ENCODE assay signal across 31 cellular contexts in the genomic region with DNA sequence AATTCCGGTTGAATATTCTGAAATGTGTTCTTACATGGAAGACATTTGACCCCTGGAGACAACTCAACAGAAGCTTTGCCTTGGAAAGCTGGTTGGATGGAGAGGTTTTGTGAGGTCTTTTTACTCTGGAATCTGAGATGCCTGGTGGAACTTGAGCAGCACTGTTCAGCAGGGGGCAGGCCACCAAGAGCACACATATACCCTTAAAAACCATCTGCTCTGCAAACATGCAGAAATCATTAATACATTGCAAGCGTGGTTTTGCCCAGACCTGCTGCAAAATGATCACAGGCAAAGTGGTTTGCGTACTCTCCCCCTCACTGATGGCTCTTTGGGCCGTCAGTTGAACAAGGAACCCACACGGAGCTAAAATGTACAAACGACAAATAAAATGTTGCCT. TPM values are rescaled to one million over a fixed set of nuclear protein-coding genes. Genes with fewer than 3 reads are reported as not detected.
DNase-seq lines count a peak whose midpoint lies in the region; ATAC-seq and TF ChIP-seq lines count a peak whose summit lies in the region.
"Had no signal": no experiment of that assay in that cellular context is flagged by ENCODE, and none has a peak within 500 bp of the region (broad histone marks: within the 10 kb centered on the region; RNA-seq: fewer than 3 reads in every experiment).

No MANE protein-coding gene starts in this region.

- peak; percentile 32; the same call in 1 of the 2 replicates for TF ChIP-seq CTCF in AG04450 (IDR thresholded peaks at IDR 0.05; ENCODE audit: low read depth, low read length)
- no peak; a peak in 1 of 4 replicates for TF ChIP-seq CTCF in GM23338 (conservative IDR thresholded peaks at IDR 0.05; ENCODE audit: low read depth in 2 of 2)
- TF ChIP-seq CTCF in chondrocyte (IDR thresholded peaks at IDR 0.05), result peak; percentile 40
- no peak for TF ChIP-seq CTCF in mammary epithelial cell (conservative IDR thresholded peaks at IDR 0.05 in 1 of 2, IDR thresholded peaks at IDR 0.05 in 1 of 2; ENCODE audit: extremely low read depth in 1 of 2, insufficient read depth in 1 of 2, low read depth in 1 of 2, low read length in 2 of 2)

- H3K4me1 ChIP-seq in GM23338 (ENCODE audit: insufficient read depth) (no peaks in the 10 kb centered on the region), mammary epithelial cell (ENCODE audit: insufficient read depth, low read length) (peaks cover 3% of the 10 kb centered on the region), right cardiac atrium (ENCODE audit: control insufficient read depth, insufficient read depth, low read length) (no peaks in the 10 kb centered on the region)
- H3K4me1 ChIP-seq: breast epithelium had no signal

- no TSS peak for BruUV-seq in mammary epithelial cell (replicated peaks; lab: Mats Ljungman, UMichigan)

- H4K20me1 ChIP-seq in GM23338 (replicated peaks; ENCODE audit: insufficient read depth) (no peaks in the 10 kb centered on the region), mammary epithelial cell (ENCODE audit: insufficient read depth, low read length) (no peaks in the 10 kb centered on the region)
- H4K20me1 ChIP-seq: BLaER1 treated with 17β-estradiol and CSF1 and Interleukin-3, amounts not matched to agents 10 nM and 100 nM had no signal

- H3K4me1 Mint-ChIP-seq in GM23338, result peaks cover 4% of the 10 kb centered on the region
- peaks cover 12% of the 10 kb centered on the region for H3K4me1 Mint-ChIP-seq in chondrocyte (ENCODE audit: low read depth)
- H3K4me1 Mint-ChIP-seq: activated naive CD4-positive, alpha-beta T cell treated with anti-CD3 and anti-CD28 coated beads, Interleukin-2, amount 50 U/mL, for 24 hours; stimulated activated naive B cell treated with anti-CD40 and anti-IgM and Interleukin-4, amounts not matched to agents 10 μg/mL and 1 μg/mL and 100 μg/mL, for 72 hours had no signal

- intact Hi-C loops in mammary epithelial cell (cut with micrococcal nuclease), result no loop called here
- intact Hi-C loops in right cardiac atrium (cut with DNase I), result no loop called here

- no peaks in the 10 kb centered on the region for H3K27me3 ChIP-seq in AG04450 (ENCODE audit: control insufficient read depth, insufficient read depth, low read length)
- H3K27me3 ChIP-seq in GM23338 (ENCODE audit: insufficient read depth), result no peaks in the 10 kb centered on the region
- H3K27me3 ChIP-seq in mammary epithelial cell (ENCODE audit: insufficient read depth, low read length), result no peaks in the 10 kb centered on the region
- H3K27me3 ChIP-seq in right cardiac atrium (ENCODE audit: control insufficient read depth, insufficient read depth), result no peaks in the 10 kb centered on the region
- H3K27me3 ChIP-seq: BLaER1 treated with 17β-estradiol and CSF1 and Interleukin-3, amounts not matched to agents 10 nM and 100 nM; breast epithelium; ovary had no signal

- in situ Hi-C loops in mammary epithelial cell (cut with MboI; ENCODE audit: low sequenced_read_pairs in 2 of 2), result no loop called here

- H3K27me3 Mint-ChIP-seq in GM23338 (ENCODE audit: insufficient read depth, low read depth, poor library complexity), result peaks cover 2% of the 10 kb centered on the region
- H3K27me3 Mint-ChIP-seq in chondrocyte (ENCODE audit: low read depth), result no peaks in the 10 kb centered on the region

- H3K36me3 ChIP-seq in GM23338 (ENCODE audit: insufficient read depth) (no peaks in the 10 kb centered on the region), mammary epithelial cell (ENCODE audit: insufficient read depth, low read length) (no peaks in the 10 kb centered on the region)
- H3K36me3 ChIP-seq: BLaER1 treated with 17β-estradiol and CSF1 and Interleukin-3, amounts not matched to agents 10 nM and 100 nM; breast epithelium; ovary had no signal

- POLR2A ChIA-PET in AG04450 (lab: Yijun Ruan, JAX), result no interaction called here

- DNase-seq in AG04450 (ENCODE audit: low read depth, low spot score) (no peak), GM23338 (ENCODE audit: low spot score) (no peak), NCI-H2171 (lab: John Stamatoyannopoulos, UW) (peak; percentile 76), chondrocyte (ENCODE audit: low spot score) (no peak), mammary epithelial cell (no peak), right cardiac atrium (no peak)
- DNase-seq: activated CD4-positive, alpha-beta T cell treated with anti-CD3 and anti-CD28 coated beads for 4 hours; amygdala; DMS53; hypothalamus; left colon; MM.1S; NCI-H1417 treated with DMSO at 0.1 percent for 48 hours; NCI-H510A treated with DMSO at 0.1 percent for 48 hours; nephron progenitor cell; ovary; SHP77 treated with DMSO at 0.1 percent for 48 hours; stimulated activated naive B cell treated with anti-CD40 and anti-IgM and Interleukin-4, amounts not matched to agents 10 μg/mL and 1 μg/mL and 100 μg/mL, for 72 hours; substantia nigra; SW 1271; trophoblast cell had no signal

- H3K36me3 Mint-ChIP-seq in GM23338 (ENCODE audit: low read depth) (no peaks in the 10 kb centered on the region), chondrocyte (ENCODE audit: low read depth) (no peaks in the 10 kb centered on the region)
- H3K36me3 Mint-ChIP-seq: activated naive CD4-positive, alpha-beta T cell treated with anti-CD3 and anti-CD28 coated beads, Interleukin-2, amount 50 U/mL, for 24 hours; memory B cell had no signal

- H3K4me3 ChIP-seq in AG04450 (ENCODE audit: low read depth, low read length) (no peak overlapping the region), GM23338 (no peak overlapping the region), mammary epithelial cell (replicated peaks in 1 of 3; ENCODE audit: insufficient read depth in 1 of 3, low read depth in 2 of 3, low read length in 3 of 3) (no peak overlapping the region), right cardiac atrium (ENCODE audit: low read length) (no peak overlapping the region)
- H3K4me3 ChIP-seq: BLaER1 treated with 17β-estradiol and CSF1 and Interleukin-3, amounts not matched to agents 10 nM and 100 nM; breast epithelium; ovary; skin epidermis had no signal

- H3K4me3 Mint-ChIP-seq in GM23338 (no peak overlapping the region), chondrocyte (ENCODE audit: unreplicated experiment) (no peak overlapping the region)
- H3K4me3 Mint-ChIP-seq: activated naive CD4-positive, alpha-beta T cell treated with anti-CD3 and anti-CD28 coated beads, Interleukin-2, amount 50 U/mL, for 24 hours; memory B cell; nephron progenitor cell; stimulated activated naive B cell treated with anti-CD40 and anti-IgM and Interleukin-4, amounts not matched to agents 10 μg/mL and 1 μg/mL and 100 μg/mL, for 72 hours had no signal

- H2AFZ ChIP-seq in GM23338 (peak overlapping the region; percentile 52; the same call in 1 of the 2 replicates), mammary epithelial cell (ENCODE audit: low read depth, low read length) (no peak overlapping the region)

- CTCF ChIA-PET in AG04450 (lab: Charles Lee) (no interaction called here), mammary epithelial cell (lab: Charles Lee; ENCODE audit: low non-redundant PET) (no interaction called here)

- WGBS in mammary epithelial cell (ENCODE audit: low coverage, missing lambda C conversion rate), result 40% methylated on average over 6 of the region's 6 CpGs
- WGBS in right cardiac atrium, result 76% methylated on average over 6 of the region's 6 CpGs

- H3K27ac Mint-ChIP-seq in GM23338 (no peak overlapping the region), chondrocyte (ENCODE audit: unreplicated experiment) (no peak overlapping the region)
- H3K27ac Mint-ChIP-seq: activated naive CD4-positive, alpha-beta T cell treated with anti-CD3 and anti-CD28 coated beads, Interleukin-2, amount 50 U/mL, for 24 hours; activated T-helper 2 cell treated with anti-CD3 and anti-CD28 coated beads, Interferon-gamma antibody, Interleukin-2, Interleukin-4, amounts not matched to agents 10 μg/mL and 5 μg/mL and 100 μg/mL, durations not matched to agents 14 hours and 24 hours and 36 hours; memory B cell; nephron progenitor cell; stimulated activated naive B cell treated with anti-CD40 and anti-IgM and Interleukin-4, amounts not matched to agents 10 μg/mL and 1 μg/mL and 100 μg/mL, for 72 hours had no signal

- ATAC-seq in GM23338 (no peak), HG02678 (IDR thresholded peaks at IDR 0.05; ENCODE audit: unreplicated experiment) (no peak), GM21528 (IDR thresholded peaks at IDR 0.05; ENCODE audit: low FRiP score, unreplicated experiment) (no peak), right cardiac atrium (no peak)
- ATAC-seq: left colon; stimulated activated naive B cell treated with anti-CD40 and anti-IgM and Interleukin-4, amounts not matched to agents 10 μg/mL and 1 μg/mL and 100 μg/mL, for 72 hours had no signal

- H3K9me3 ChIP-seq in AG04450 (ENCODE audit: control insufficient read depth, insufficient read depth, low read length), result no peaks in the 10 kb centered on the region
- H3K9me3 ChIP-seq in mammary epithelial cell (replicated peaks; ENCODE audit: insufficient read depth, low read length), result no peaks in the 10 kb centered on the region
- no peaks in the 10 kb centered on the region for H3K9me3 ChIP-seq in right cardiac atrium (ENCODE audit: control insufficient read depth, low read length)
- H3K9me3 ChIP-seq: breast epithelium, ovary had no signal

- H3F3A ChIP-seq in GM23338 (replicated peaks; ENCODE audit: low read depth), result no peaks in the 10 kb centered on the region

- H3K9me2 ChIP-seq in GM23338 (ENCODE audit: insufficient read depth), result 0 out of 2 replicates have a peak, but pooled peaks cover 12% of the 10 kb centered on the region

- no peaks in the 10 kb centered on the region for H3K79me2 ChIP-seq in GM23338 (replicated peaks; ENCODE audit: insufficient read depth)
- H3K79me2 ChIP-seq in mammary epithelial cell (ENCODE audit: insufficient read depth, low read length), result no peaks in the 10 kb centered on the region

- dilution Hi-C loops in mammary epithelial cell (cut with HindIII; ENCODE audit: low sequenced_read_pairs), result no loop called here

- H3K4me2 ChIP-seq in GM23338 (no peak overlapping the region), mammary epithelial cell (ENCODE audit: insufficient read depth, low read depth, low read length) (no peak overlapping the region)
- H3K4me2 ChIP-seq: KMS-11 had no signal

- H3K27ac ChIP-seq in AG04450 (ENCODE audit: low read depth, low read length) (no peak overlapping the region), GM23338 (ENCODE audit: low read depth) (no peak overlapping the region), mammary epithelial cell (ENCODE audit: insufficient read depth, low read depth, low read length) (no peak overlapping the region), right cardiac atrium (ENCODE audit: low read length) (no peak overlapping the region)
- H3K27ac ChIP-seq: breast epithelium, KMS-11, ovary, skin epidermis, VCaP had no signal

- H3K9me3 Mint-ChIP-seq in GM23338 (no peaks in the 10 kb centered on the region; the same call in 2 of the 3 replicates), chondrocyte (ENCODE audit: low read depth) (no peaks in the 10 kb centered on the region)
- H3K9me3 Mint-ChIP-seq: activated naive CD4-positive, alpha-beta T cell treated with anti-CD3 and anti-CD28 coated beads, Interleukin-2, amount 50 U/mL, for 24 hours; activated T-helper 2 cell treated with anti-CD3 and anti-CD28 coated beads, Interferon-gamma antibody, Interleukin-2, Interleukin-4, amounts not matched to agents 10 μg/mL and 5 μg/mL and 100 μg/mL, durations not matched to agents 14 hours and 24 hours and 36 hours; memory B cell; nephron progenitor cell; stimulated activated naive B cell treated with anti-CD40 and anti-IgM and Interleukin-4, amounts not matched to agents 10 μg/mL and 1 μg/mL and 100 μg/mL, for 72 hours had no signal

- no peak overlapping the region for H3K9ac ChIP-seq in mammary epithelial cell (ENCODE audit: insufficient read depth, low read length)
- H3K9ac ChIP-seq: BLaER1 treated with 17β-estradiol and CSF1 and Interleukin-3, amounts not matched to agents 10 nM and 100 nM; KMS-11 had no signal

RNA-seq across cellular contexts. Expression of gene DAP, which starts 32.8 kb away (rescaled TPM):
- polyA plus RNA-seq in AG04450 (2011; rRNA removed) (117 and 179 TPM in 2 replicates), GM23338 (2016; fragmentation: Nextera tagmentation; extraction: Ambion mirVana) (31.5 and 37.6 TPM in 2 replicates), mammary epithelial cell (54.4 TPM), right cardiac atrium (43.2 TPM)
- polyA minus RNA-seq in AG04450 (2011; rRNA and poly(A)+ RNA removed), result 168 and 222 TPM in 2 replicates
- total RNA-seq in GM23338 (2014; rRNA removed; shearing (Covaris generic)), result 32.7 and 35.7 TPM in 2 replicates
- total RNA-seq in chondrocyte (210 to 235 TPM (median 234 TPM) in 3 replicates), mammary epithelial cell (100 to 1,000 TPM in 1 of 2 donors, 10 to 100 TPM in 1; 15.3 to 102 TPM), right cardiac atrium (10 to 100 TPM; 49.3 to 77.0 (median 61.5) TPM)
- 103 TPM for polyA minus RNA-seq in mammary epithelial cell

Comparison
In these comparisons a context has a peak if more than half of its experiments do, and no peak if none do; other contexts are left out.
1. CTCF ChIP-seq: peak in AG04450 (single experiment) and chondrocyte (single experiment); none in GM23338 (0 of 2) and mammary epithelial cell (0 of 2).